In the genomic region with DNA sequence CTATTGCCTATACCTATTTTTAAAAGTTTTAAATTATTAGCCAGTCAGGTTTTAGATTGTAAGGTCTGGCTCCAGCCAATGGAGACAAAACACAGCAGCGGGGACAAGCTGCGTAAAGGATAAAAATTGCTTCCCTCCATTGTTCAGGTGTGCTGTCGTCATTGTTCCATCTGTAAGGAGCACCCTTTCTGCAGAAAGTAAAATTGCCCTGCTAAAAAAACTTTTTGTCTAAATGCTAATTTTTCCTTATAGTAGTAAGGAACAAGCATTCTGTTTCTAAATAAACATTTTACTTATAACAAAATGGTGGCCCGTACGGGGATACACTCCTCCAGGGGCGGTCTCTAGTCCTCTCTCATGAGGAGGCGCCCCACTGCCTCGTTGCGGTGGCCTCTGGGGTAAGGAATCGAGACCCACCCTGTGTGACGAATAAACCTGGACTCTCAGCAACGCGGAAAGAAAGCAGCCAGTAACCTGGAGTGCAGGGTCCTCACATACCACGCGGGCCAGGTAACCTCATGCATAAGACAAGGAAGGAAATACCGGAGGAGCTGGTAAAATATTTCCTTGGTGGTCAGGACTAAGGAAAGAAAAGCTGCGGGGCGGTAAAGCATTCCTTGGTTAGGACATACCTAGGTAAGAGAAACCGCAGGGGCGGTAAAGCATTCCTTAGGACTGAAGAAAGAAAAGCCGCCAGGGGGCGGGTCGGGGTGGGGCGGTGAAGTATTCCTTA, we compare ENCODE assay signal across 1 cellular context.
A peak's percentile ranks its signal among the peaks of the same experiment; 100 is the strongest.
TF ChIP-seq lines count a peak whose summit lies in the region.

No MANE protein-coding gene starts in this region.

TF ChIP-seq in H1, 55 proteins besides CTCF, POLR2A, EP300 and RAD21 (continued from another document):
- TF ChIP-seq BACH1 (IDR thresholded peaks at IDR 0.05; ENCODE audit: low read length), result 0 out of 2 replicates have a peak, but pooled peaks have one; percentile 27
- TF ChIP-seq, protein P1, sequence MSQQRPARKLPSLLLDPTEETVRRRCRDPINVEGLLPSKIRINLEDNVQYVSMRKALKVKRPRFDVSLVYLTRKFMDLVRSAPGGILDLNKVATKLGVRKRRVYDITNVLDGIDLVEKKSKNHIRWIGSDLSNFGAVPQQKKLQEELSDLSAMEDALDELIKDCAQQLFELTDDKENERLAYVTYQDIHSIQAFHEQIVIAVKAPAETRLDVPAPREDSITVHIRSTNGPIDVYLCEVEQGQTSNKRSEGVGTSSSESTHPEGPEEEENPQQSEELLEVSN (IDR thresholded peaks at IDR 0.05), result no peak
- TF ChIP-seq MAX (IDR thresholded peaks at IDR 0.05), result peak; percentile 73; the same call in 1 of the 2 replicates
- TF ChIP-seq SP1 (IDR thresholded peaks at IDR 0.05; ENCODE audit: low read depth, low read length), result peak; percentile 63; the same call in 1 of the 2 replicates
- TF ChIP-seq KDM4A (IDR thresholded peaks at IDR 0.05; ENCODE audit: low read depth, low read length, severe bottlenecking), result no peak
- TF ChIP-seq EZH2 (IDR thresholded peaks at IDR 0.05; ENCODE audit: low read depth, low read length, severe bottlenecking), result no peak
- TF ChIP-seq KDM5A (IDR thresholded peaks at IDR 0.05; ENCODE audit: low read length), result no peak
- TF ChIP-seq PHF8 (conservative IDR thresholded peaks at IDR 0.05; ENCODE audit: low read depth, low read length), result no peak
- TF ChIP-seq YY1 (IDR thresholded peaks at IDR 0.05; ENCODE audit: low read depth, low read length), result peak; percentile 67
- peak; percentile 60 to 88 for TF ChIP-seq HDAC2 (IDR thresholded peaks at IDR 0.05; ENCODE audit: borderline replicate concordance in 1 of 2, low read depth in 2 of 2, low read length in 2 of 2)
- TF ChIP-seq JUND (IDR thresholded peaks at IDR 0.05; ENCODE audit: low read length), result peak; percentile 81
- TF ChIP-seq ASH2L (IDR thresholded peaks at IDR 0.05; ENCODE audit: low read length), result peak; percentile 89
- no peak for TF ChIP-seq SIN3A (conservative IDR thresholded peaks at IDR 0.05 in 1 of 2, IDR thresholded peaks at IDR 0.05 in 1 of 2; ENCODE audit: low read depth in 1 of 2, low read length in 2 of 2)
- TF ChIP-seq POLR2AphosphoS5 (IDR thresholded peaks at IDR 0.05; ENCODE audit: low read depth, low read length), result peak; percentile 41; the same call in 1 of the 2 replicates
- TF ChIP-seq TAF7 (optimal IDR thresholded peaks at IDR 0.05; ENCODE audit: borderline replicate concordance, low read depth, low read length), result peak; percentile 74
- no peak for TF ChIP-seq HDAC6 (IDR thresholded peaks at IDR 0.05; ENCODE audit: low read depth, low read length)
- TF ChIP-seq CEBPB (IDR thresholded peaks at IDR 0.05; ENCODE audit: low read depth, low read length), result peak; percentile 39; the same call in 1 of the 2 replicates
- TF ChIP-seq SP2 (IDR thresholded peaks at IDR 0.05; ENCODE audit: low read length), result no peak
- TF ChIP-seq CREB1 (IDR thresholded peaks at IDR 0.05), result peak; percentile 78
- TF ChIP-seq NANOG (IDR thresholded peaks at IDR 0.05; ENCODE audit: insufficient read depth, low read depth, low read length, poor library complexity, severe bottlenecking), result no peak
- no peak for TF ChIP-seq CBX8 (IDR thresholded peaks at IDR 0.05; ENCODE audit: borderline replicate concordance, low read depth, low read length)
- TF ChIP-seq RBBP5 (IDR thresholded peaks at IDR 0.05; ENCODE audit: borderline replicate concordance, low read depth, low read length), result peak; percentile 67; the same call in 1 of the 2 replicates
- TF ChIP-seq POU5F1 (IDR thresholded peaks at IDR 0.05; ENCODE audit: low read depth, low read length), result no peak
